Comparison of ENCODE assay signal across 29 cellular contexts in genomic region chr15:29998017-29998416, GRCh38.
"Had no signal": no experiment of that assay in that cellular context is flagged by ENCODE, and none has a peak within 500 bp of the region (broad histone marks: within the 10 kb centered on the region; RNA-seq: fewer than 3 reads in every experiment).

No MANE protein-coding gene starts in this region.

- H3K27me3 ChIP-seq: neural progenitor cell, ovary, right lobe of liver, sigmoid colon, spleen, suprapubic skin, thyroid gland, tibial nerve, upper lobe of right lung, uterus had no signal

- H3K4me3 ChIP-seq: neural progenitor cell, ovary, psoas muscle, right lobe of liver, sigmoid colon, smooth muscle cell, spleen, suprapubic skin, thoracic aorta, thyroid gland, tibial nerve, upper lobe of right lung, uterus had no signal

- H3K4me1 ChIP-seq: parathyroid adenoma, psoas muscle, right lobe of liver, sigmoid colon, spleen, suprapubic skin, thyroid gland, upper lobe of right lung, uterus had no signal

- H3K36me3 ChIP-seq: neural progenitor cell, ovary, right lobe of liver, sigmoid colon, spleen, suprapubic skin, thoracic aorta, thyroid gland, tibial nerve, upper lobe of right lung, uterus had no signal

- ATAC-seq: naive thymus-derived CD4-positive, alpha-beta T cell; natural killer cell; psoas muscle; right cardiac atrium; right lobe of liver; stimulated activated memory B cell treated with anti-CD40 and anti-IgM and Interleukin-4, amounts not matched to agents 10 μg/mL and 1 μg/mL and 100 μg/mL, for 72 hours; stimulated activated naive CD8-positive, alpha-beta T cell treated with anti-CD3 and anti-CD28 coated beads, Interleukin-15, amount 100 ng/mL, for 72 hours; stimulated activated naive CD8-positive, alpha-beta T cell treated with anti-CD3 and anti-CD28 coated beads, Interleukin-15, Interleukin-2, amounts not matched to agents 100 U/mL and 50 U/mL, for 24 hours; upper lobe of right lung had no signal

- H3K27ac ChIP-seq: neural progenitor cell, ovary, parathyroid adenoma, psoas muscle, right lobe of liver, sigmoid colon, spleen, suprapubic skin, thoracic aorta, thyroid gland, tibial nerve, upper lobe of right lung, uterus had no signal

- DNase-seq: naive thymus-derived CD4-positive, alpha-beta T cell; natural killer cell; occipital lobe; ovary; posterior cingulate gyrus; psoas muscle; right cardiac atrium; right lobe of liver; sigmoid colon; spleen; stimulated activated CD4-positive, alpha-beta T cell treated with anti-CD3 and anti-CD28 coated beads, Interleukin-12 subunit alpha, Interleukin-12 subunit beta, amount 100 ng/mL, for 4 hours; stimulated activated CD4-positive, alpha-beta T cell treated with anti-CD3 and anti-CD28 coated beads, Interleukin-1b, Interleukin-23, amount 100 ng/mL, for 48 hours; stimulated activated CD4-positive, alpha-beta T cell treated with anti-CD3 and anti-CD28 coated beads, Interleukin-4, amount 100 ng/mL, for 1 hour; stimulated activated CD4-positive, alpha-beta T cell treated with anti-CD3 and anti-CD28 coated beads, Interleukin-4, amount 100 ng/mL, for 4 hours; stimulated activated CD8-positive, alpha-beta memory T cell treated with anti-CD3 and anti-CD28 coated beads, Interleukin-4, amount 100 ng/mL, for 48 hours; stimulated activated naive CD4-positive, alpha-beta T cell; stimulated activated naive CD8-positive, alpha-beta T cell treated with anti-CD3 and anti-CD28 coated beads, Interleukin-15, amount 100 ng/mL, for 72 hours; stimulated activated naive CD8-positive, alpha-beta T cell treated with anti-CD3 and anti-CD28 coated beads, Interleukin-15, Interleukin-2, amounts not matched to agents 100 U/mL and 50 U/mL, for 24 hours; substantia nigra; thyroid gland; upper lobe of right lung; uterus had no signal

- H3K9me3 ChIP-seq: ovary, psoas muscle, right lobe of liver, sigmoid colon, spleen, suprapubic skin, thoracic aorta, thyroid gland, tibial nerve, upper lobe of right lung, uterus had no signal
